17 cellular contexts compared by ENCODE assay signal in genomic region chr17:13287226-13287625, GRCh38.
DNase-seq lines count a peak whose midpoint lies in the region; TF ChIP-seq lines count a peak whose summit lies in the region.
"Had no signal": no experiment of that assay in that cellular context is flagged by ENCODE, and none has a peak within 500 bp of the region (broad histone marks: within the 10 kb centered on the region; RNA-seq: fewer than 3 reads in every experiment).

No MANE protein-coding gene starts in this region.

- DNase-seq in NCI-H2029 (lab: John Stamatoyannopoulos, UW) (peak; percentile 4), NCI-H2029 treated with DMSO at 0.1 percent for 48 hours (lab: John Stamatoyannopoulos, UW) (no peak), prostate gland (ENCODE audit: low spot score) (peak; percentile 12), H4 (ENCODE audit: low spot score) (no peak), nucleus accumbens (lab: John Stamatoyannopoulos, UW) (no peak)
- DNase-seq: 8988T; ACHN; BE2C; C1 segment of cervical spinal cord; CD4-positive, alpha-beta memory T cell; CD4-positive, CD25-positive, alpha-beta regulatory T cell; CD8-positive, alpha-beta memory T cell; COR-L47; DMS79 treated with DMSO at 0.1 percent for 48 hours; GF-D8 had no signal

- no peaks in the 10 kb centered on the region for H3K36me3 ChIP-seq in prostate gland
- H3K36me3 ChIP-seq: BE2C, BLaER1 had no signal

- TF ChIP-seq POLR2A in prostate gland (IDR thresholded peaks at IDR 0.05), result no peak

- no peak overlapping the region for H3K4me3 ChIP-seq in prostate gland
- H3K4me3 ChIP-seq: BLaER1 had no signal

- H3K4me1 ChIP-seq in prostate gland (replicated peaks), result no peaks in the 10 kb centered on the region
- H3K4me1 ChIP-seq: BE2C, BLaER1 had no signal

- H3K9me3 ChIP-seq in prostate gland, result no peaks in the 10 kb centered on the region
- H3K9me3 ChIP-seq: BE2C, BLaER1 had no signal

- 43% methylated on average over 6 of the region's 6 CpGs for WGBS in prostate gland

- no peaks in the 10 kb centered on the region for H3K27me3 ChIP-seq in prostate gland (replicated peaks; ENCODE audit: insufficient read depth)
- H3K27me3 ChIP-seq: BE2C, BLaER1 had no signal

- TF ChIP-seq CTCF in VCaP (conservative IDR thresholded peaks at IDR 0.05), result no peak
- no peak for TF ChIP-seq CTCF in prostate gland (IDR thresholded peaks at IDR 0.05)

- peak overlapping the region; percentile 36 for H3K27ac ChIP-seq in VCaP
- H3K27ac ChIP-seq in prostate gland, result no peak overlapping the region
- H3K27ac ChIP-seq: BLaER1 had no signal

- intact Hi-C loops in prostate gland (cut with DNase I), result no loop called here

Comparison
In these comparisons a context has a peak if more than half of its experiments do, and no peak if none do; other contexts are left out.
1. DNase-seq: peak in NCI-H2029 (single experiment) and prostate gland (single experiment); none in NCI-H2029 treated with DMSO at 0.1 percent for 48 hours (single experiment), H4 (single experiment) and nucleus accumbens (0 of 56).